Comparison of ENCODE assay signal across 23 cellular contexts in genomic region chr2:153214349-153214748, GRCh38.
"Had no signal": no experiment of that assay in that cellular context is flagged by ENCODE, and none has a peak within 500 bp of the region (broad histone marks: within the 10 kb centered on the region; RNA-seq: fewer than 3 reads in every experiment).

No MANE protein-coding gene starts in this region.

- ATAC-seq: left colon; left lung; lower lobe of right lung; naive thymus-derived CD8-positive, alpha-beta T cell; pancreas; sciatic nerve; stimulated activated memory B cell treated with anti-CD40 and anti-IgM and Interleukin-4, amounts not matched to agents 10 μg/mL and 1 μg/mL and 100 μg/mL, for 72 hours; stimulated activated naive CD8-positive, alpha-beta T cell treated with anti-CD3 and anti-CD28 coated beads, Interleukin-15, amount 100 ng/mL, for 72 hours had no signal

- DNase-seq: hypothalamus; immature natural killer cell; kidney; left colon; left lung; lower lobe of right lung; mammary epithelial cell; mesenchymal stem cell; naive thymus-derived CD8-positive, alpha-beta T cell; nucleus accumbens; pancreas; posterior cingulate gyrus; spleen; stimulated activated CD4-positive, alpha-beta T cell treated with anti-CD3 and anti-CD28 coated beads, Interleukin-1b, Interleukin-23, amount 100 ng/mL, for 48 hours; stimulated activated CD4-positive, alpha-beta T cell treated with anti-CD3 and anti-CD28 coated beads, Interleukin-2, amount 100 ng/mL, for 48 hours; stimulated activated CD4-positive, alpha-beta T cell treated with anti-CD3 and anti-CD28 coated beads, Interleukin-4, amount 100 ng/mL, for 4 hours; stimulated activated CD8-positive, alpha-beta memory T cell treated with anti-CD3 and anti-CD28 coated beads, Interleukin-4, amount 100 ng/mL, for 48 hours; stimulated activated naive CD4-positive, alpha-beta T cell treated with Interleukin-2 at 50 U/mL for 16 hours; stimulated activated naive CD8-positive, alpha-beta T cell treated with anti-CD3 and anti-CD28 coated beads, Interleukin-15, amount 100 ng/mL, for 72 hours; substantia nigra; uterus had no signal
